8 cellular contexts compared by ENCODE assay signal in the genomic region with DNA sequence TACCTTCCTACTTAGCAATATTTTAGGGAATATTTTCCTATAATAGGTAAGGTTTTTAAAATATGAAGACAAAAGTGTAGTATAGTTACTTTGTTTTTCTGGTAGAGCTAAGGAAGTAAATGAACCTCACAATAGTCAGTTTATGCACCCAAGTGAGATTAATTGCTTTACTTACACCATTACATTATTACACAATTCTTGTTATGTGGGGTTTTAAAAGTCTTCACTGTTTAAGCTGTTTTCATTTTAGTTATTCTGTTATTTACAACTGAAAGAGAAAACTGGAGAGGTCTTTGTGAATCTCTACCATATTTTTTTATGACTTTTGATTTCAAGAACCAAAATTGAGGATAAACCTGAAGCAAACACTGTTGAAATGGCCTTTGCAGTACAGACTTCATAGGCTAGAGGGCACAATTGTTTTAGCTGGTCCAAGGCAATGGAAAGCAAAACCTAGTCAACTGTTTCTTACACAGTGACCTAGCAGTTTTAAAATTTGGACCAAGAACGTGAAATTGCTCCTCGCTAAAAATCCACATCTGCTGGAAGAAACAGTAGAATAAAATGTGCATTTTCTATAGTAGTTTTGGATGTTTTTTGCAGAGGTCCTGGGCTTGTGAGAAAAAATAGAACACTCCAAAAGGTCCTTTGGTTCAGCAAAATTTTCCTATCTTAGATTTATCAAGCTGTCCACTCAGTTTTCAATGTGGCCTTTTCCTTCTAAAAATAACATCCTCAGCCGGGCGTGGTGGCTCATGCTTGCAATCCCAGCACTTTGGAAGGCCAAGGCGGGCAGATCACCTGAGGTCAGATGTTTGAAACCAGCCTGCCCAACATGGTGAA.
DNase-seq lines count a peak whose midpoint lies in the region; ATAC-seq, FAIRE-seq and TF ChIP-seq lines count a peak whose summit lies in the region.

No MANE protein-coding gene starts in this region.

- in situ Hi-C loops in GM23248 (cut with MboI) (no loop called here), IMR-90 (cut with MboI; ENCODE audit: low sequenced_read_pairs) (no loop called here)

- no peaks in the 10 kb centered on the region for H3F3A ChIP-seq in GM23248 (ENCODE audit: insufficient read depth)
- H3F3A ChIP-seq in SK-N-SH (replicated peaks; ENCODE audit: insufficient read depth): no peaks in the 10 kb centered on the region

- 6 to 11% methylated on average over 5 of the region's 5 CpGs for WGBS in GM23248 (ENCODE audit: low coverage in 1 of 2, low lambda C conversion rate in 2 of 2, missing lambda C conversion rate in 2 of 2), 2 experiments
- no CpG with 5 or more reads among the region's 5 CpGs for WGBS in IMR-90 (ENCODE audit: extremely low coverage in 2 of 2, insufficient read length in 1 of 2), 2 experiments
- 31% methylated on average over 5 of the region's 5 CpGs for WGBS in SK-N-SH (ENCODE audit: low lambda C conversion rate)

- BruUV-seq in IMR-90 (replicated peaks; lab: Mats Ljungman, UMichigan): no TSS peak

- TF ChIP-seq EP300 in SK-N-SH (IDR thresholded peaks at IDR 0.05; ENCODE audit: borderline replicate concordance in 1 of 2, low read depth in 1 of 2, low read length in 1 of 2): no peak

- ATAC-seq in IMR-90 (ENCODE audit: low read depth): peak; percentile 95

- POLR2A ChIA-PET in IMR-90 (lab: Charles Lee; ENCODE audit: unreplicated experiment) (no interaction called here), SK-N-SH (lab: Yijun Ruan, JAX) (interaction anchor here (0.6 kb wide), 1 partner anchor 729 kb away, joined by 3 read pairs; a partner anchor contains a TSS)

- no peak overlapping the region for H3K14ac ChIP-seq in IMR-90 (replicated peaks; ENCODE audit: low read depth, low read length)

- no peak overlapping the region for H2BK5ac ChIP-seq in IMR-90 (ENCODE audit: low read depth, low read length, poor library complexity, severe bottlenecking)

- H4K20me1 ChIP-seq in GM23248 (ENCODE audit: insufficient read depth): no peaks in the 10 kb centered on the region
- no peaks in the 10 kb centered on the region for H4K20me1 ChIP-seq in IMR-90 (ENCODE audit: insufficient read depth, low read length)
- H4K20me1 ChIP-seq in SK-N-SH (ENCODE audit: insufficient read depth): no peaks in the 10 kb centered on the region

- H2BK120ac ChIP-seq in IMR-90 (ENCODE audit: low read depth, low read length): no peak overlapping the region

- H4K8ac ChIP-seq in IMR-90 (ENCODE audit: low read depth in 2 of 2, low read length in 2 of 2): no peak overlapping the region

- H3K9me2 ChIP-seq in GM23248 (ENCODE audit: insufficient read depth): no peaks in the 10 kb centered on the region
- no peaks in the 10 kb centered on the region for H3K9me2 ChIP-seq in SK-N-SH

- H2AK9ac ChIP-seq in IMR-90 (replicated peaks; ENCODE audit: low read depth, low read length, poor library complexity): no peak overlapping the region

- H3K79me2 ChIP-seq in GM23248 (ENCODE audit: insufficient read depth) (no peaks in the 10 kb centered on the region), SK-N-SH (ENCODE audit: insufficient read depth) (no peaks in the 10 kb centered on the region)

- no peak overlapping the region for H3K56ac ChIP-seq in IMR-90 (ENCODE audit: extremely low read depth, insufficient read depth, low read length)

- DNase-seq in A172 (ENCODE audit: low spot score): peak; percentile 76
- DNase-seq in GM23248: peak; percentile 87
- peak; percentile 78 for DNase-seq in IMR-90
- DNase-seq in SK-N-SH: peak; percentile 62
- peak; percentile 70 to 76 for DNase-seq in erythroblast (lab: John Stamatoyannopoulos, UW)
- DNase-seq in myocyte (ENCODE audit: low read depth): peak; percentile 84
- no peak for DNase-seq in activated gamma-delta T cell (lab: John Stamatoyannopoulos, UW)

- no peak overlapping the region for H2BK15ac ChIP-seq in IMR-90 (ENCODE audit: low read depth, low read length)

- H3K79me1 ChIP-seq in IMR-90 (ENCODE audit: low read depth in 1 of 2, low read length in 2 of 2): no peaks in the 10 kb centered on the region

- H4K5ac ChIP-seq in IMR-90 (ENCODE audit: low read depth, low read length): no peak overlapping the region

- no peaks in the 10 kb centered on the region for H3K27me3 ChIP-seq in GM23248 (replicated peaks; ENCODE audit: insufficient read depth)
- peaks cover 7% of the 10 kb centered on the region for H3K27me3 ChIP-seq in IMR-90 (ENCODE audit: control insufficient read depth, insufficient read depth, low read length)
- no peaks in the 10 kb centered on the region for H3K27me3 ChIP-seq in SK-N-SH (ENCODE audit: insufficient read depth)

- no peaks in the 10 kb centered on the region for H3K9me1 ChIP-seq in IMR-90 (ENCODE audit: insufficient read depth, low read length)

- TF ChIP-seq CTCF in IMR-90 (conservative IDR thresholded peaks at IDR 0.05; ENCODE audit: low read depth, low read length) (peak; percentile 89), SK-N-SH (IDR thresholded peaks at IDR 0.05) (peak; percentile 92)

- no peak overlapping the region for H3K4ac ChIP-seq in IMR-90 (ENCODE audit: low read depth, low read length)

- H2AK5ac ChIP-seq in IMR-90 (ENCODE audit: low read depth, low read length): no peak overlapping the region

- H3K4me3 ChIP-seq in GM23248: peak overlapping the region; percentile 48
- no peak overlapping the region for H3K4me3 ChIP-seq in IMR-90 (ENCODE audit: insufficient read depth, low read depth, low read length)
- H3K4me3 ChIP-seq in SK-N-SH (ENCODE audit: low read depth in 2 of 2, low read length in 1 of 2): no peak overlapping the region; a peak in 1 of 4 replicates

- H3K9me3 ChIP-seq in GM23248 (ENCODE audit: low read depth) (no peaks in the 10 kb centered on the region), IMR-90 (ENCODE audit: control insufficient read depth, insufficient read depth, low read length) (no peaks in the 10 kb centered on the region), SK-N-SH (no peaks in the 10 kb centered on the region)

- no peak overlapping the region for H3K18ac ChIP-seq in IMR-90 (ENCODE audit: low read depth, low read length)

- H2AFZ ChIP-seq in GM23248 (peak overlapping the region; percentile 84), IMR-90 (replicated peaks; ENCODE audit: low read length, poor library complexity) (no peak overlapping the region), SK-N-SH (ENCODE audit: low read depth) (peak overlapping the region; percentile 84)

- H3K9ac ChIP-seq in GM23248: peak overlapping the region; percentile 59
- no peak overlapping the region for H3K9ac ChIP-seq in IMR-90 (ENCODE audit: low read depth, low read length)
- no peak overlapping the region for H3K9ac ChIP-seq in SK-N-SH

- peak overlapping the region; percentile 40; the same call in 1 of the 2 replicates for H3K27ac ChIP-seq in GM23248
- no peak overlapping the region for H3K27ac ChIP-seq in IMR-90 (ENCODE audit: insufficient read depth, low read length)
- 0 out of 4 replicates have a peak overlapping the region, but pooled peaks of 1 of the 2 experiments have one; percentile 12 for H3K27ac ChIP-seq in SK-N-SH (ENCODE audit: low read depth in 2 of 2, low read length in 1 of 2)

- TF ChIP-seq RAD21 in IMR-90 (IDR thresholded peaks at IDR 0.05; ENCODE audit: low read length) (peak; percentile 88), SK-N-SH (IDR thresholded peaks at IDR 0.05; ENCODE audit: low read length) (peak; percentile 89)

- peak; percentile 96 for FAIRE-seq in G401.6 (lab: Jason Lieb, UNC)

- no peak overlapping the region for H2BK20ac ChIP-seq in IMR-90 (ENCODE audit: low read depth, low read length)

- CTCF ChIA-PET in IMR-90 (lab: Yijun Ruan, JAX): interaction anchor here (0.7 to 1.8 kb wide), 6 partner anchors 8 to 425 kb away, joined by 3 to 9 read pairs (median 3); no protein-coding TSS in a partner anchor
- CTCF ChIA-PET in SK-N-SH (lab: Yijun Ruan, JAX): interaction anchor here (0.5 to 2.3 kb wide), 25 partner anchors 10 to 1003 kb away, joined by 3 to 10 read pairs (median 4); no protein-coding TSS in a partner anchor

- no peaks in the 10 kb centered on the region for H3K4me1 ChIP-seq in GM23248 (ENCODE audit: insufficient read depth)
- no peaks in the 10 kb centered on the region for H3K4me1 ChIP-seq in IMR-90 (ENCODE audit: control insufficient read depth, insufficient read depth, low read length)
- peaks cover 0 to 4% of the 10 kb centered on the region in 2 experiments; a peak in 1 of 4 replicates for H3K4me1 ChIP-seq in SK-N-SH (ENCODE audit: control insufficient read depth in 1 of 2, insufficient read depth in 2 of 2, low read depth in 1 of 2, low read length in 1 of 2)

- H3K36me3 ChIP-seq in GM23248 (ENCODE audit: low read depth) (no peaks in the 10 kb centered on the region), IMR-90 (ENCODE audit: control insufficient read depth, insufficient read depth, low read length) (no peaks in the 10 kb centered on the region), SK-N-SH (replicated peaks in 1 of 2; ENCODE audit: control insufficient read depth in 1 of 2, insufficient read depth in 2 of 2, low read length in 1 of 2) (no peaks in the 10 kb centered on the region)

- no peak overlapping the region for H3K23ac ChIP-seq in IMR-90 (ENCODE audit: low read depth, low read length)

- no peak overlapping the region for H4K91ac ChIP-seq in IMR-90 (ENCODE audit: insufficient read depth, low read depth, low read length)

- intact Hi-C loops in IMR-90 (cut with micrococcal nuclease): loop anchor here (5.0 kb wide), 4 partner anchors 159 to 1006 kb away; a partner anchor contains a TSS

- dilution Hi-C loops in IMR-90 (cut with HindIII; ENCODE audit: low sequenced_read_pairs, unreplicated experiment): no loop called here

- TF ChIP-seq POLR2A in IMR-90 (IDR thresholded peaks at IDR 0.05; ENCODE audit: low read depth, low read length): no peak
- TF ChIP-seq POLR2A in erythroblast (IDR thresholded peaks at IDR 0.05; ENCODE audit: low read length): no peak

- H3K4me2 ChIP-seq in GM23248 (ENCODE audit: unreplicated experiment) (peak overlapping the region; percentile 38), IMR-90 (ENCODE audit: low read depth, low read length) (no peak overlapping the region), SK-N-SH (no peak overlapping the region; the same call in 1 of the 2 replicates)

TF ChIP-seq in IMR-90, 13 proteins besides CTCF, POLR2A, EP300 and RAD21 (continues in another document):
- peak; percentile 90 for TF ChIP-seq SMC3 (IDR thresholded peaks at IDR 0.05; ENCODE audit: low read depth, low read length)
- peak; percentile 57; the same call in 1 of the 2 replicates for TF ChIP-seq NFE2L2 (IDR thresholded peaks at IDR 0.05; ENCODE audit: low read depth, low read length)

TF ChIP-seq in SK-N-SH, 30 proteins besides CTCF, POLR2A, EP300 and RAD21 (continues in another document):
- TF ChIP-seq RCOR1 (IDR thresholded peaks at IDR 0.05; ENCODE audit: low read length) (0 out of 2 replicates have a peak, but pooled peaks have one; percentile 24), MXI1 (IDR thresholded peaks at IDR 0.05; ENCODE audit: low read depth, low read length) (no peak), FOSL2 (IDR thresholded peaks at IDR 0.05; ENCODE audit: borderline replicate concordance, low read depth) (no peak), FOXM1 (IDR thresholded peaks at IDR 0.05; ENCODE audit: low read depth) (no peak), FOXJ3 (CRISPR knock-in tag; IDR thresholded peaks at IDR 0.05) (no peak), SMC3 (IDR thresholded peaks at IDR 0.05; ENCODE audit: low read depth, low read length) (peak; percentile 84), SIN3A (IDR thresholded peaks at IDR 0.05; ENCODE audit: borderline replicate concordance, low read depth, low read length) (no peak), GATA2 (CRISPR knock-in tag; IDR thresholded peaks at IDR 0.05) (no peak)
